In genomic region chr1:32993215-32993566, GRCh38 we compare ENCODE assay signal across 10 cellular contexts. TPM values are rescaled to one million over a fixed set of nuclear protein-coding genes. Genes with fewer than 3 reads are reported as not detected.
A peak's percentile ranks its signal among the peaks of the same experiment; 100 is the strongest.
DNase-seq lines count a peak whose midpoint lies in the region; ATAC-seq and TF ChIP-seq lines count a peak whose summit lies in the region.
"Had no signal": no experiment of that assay in that cellular context is flagged by ENCODE, and none has a peak within 500 bp of the region (broad histone marks: within the 10 kb centered on the region; RNA-seq: fewer than 3 reads in every experiment).

No MANE protein-coding gene starts in this region.

- H2AFZ ChIP-seq in PC-9 (no peak overlapping the region), fibroblast of lung (ENCODE audit: low read length) (no peak overlapping the region)

- no peak for TF ChIP-seq CTCF in PC-9 (conservative IDR thresholded peaks at IDR 0.05)
- no peak for TF ChIP-seq CTCF in fibroblast of lung (conservative IDR thresholded peaks at IDR 0.05 in 1 of 2, IDR thresholded peaks at IDR 0.05 in 1 of 2; ENCODE audit: low read depth in 1 of 2, low read length in 2 of 2)
- TF ChIP-seq CTCF in tibial artery (IDR thresholded peaks at IDR 0.05): no peak

- H3K36me3 ChIP-seq in PC-9 (ENCODE audit: low read depth): no peaks in the 10 kb centered on the region
- no peaks in the 10 kb centered on the region for H3K36me3 ChIP-seq in fibroblast of lung (ENCODE audit: control insufficient read depth, insufficient read depth, low read length)
- no peaks in the 10 kb centered on the region for H3K36me3 ChIP-seq in tibial artery

- no peaks in the 10 kb centered on the region for H3K9me3 Mint-ChIP-seq in activated naive CD4-positive, alpha-beta T cell treated with anti-CD3 and anti-CD28 coated beads, Interleukin-2, amount 50 U/mL, for 72 hours
- H3K9me3 Mint-ChIP-seq: natural killer cell had no signal

- H3K27ac Mint-ChIP-seq in activated naive CD4-positive, alpha-beta T cell treated with anti-CD3 and anti-CD28 coated beads, Interleukin-2, amount 50 U/mL, for 72 hours: peak overlapping the region; percentile 57 to 70

- intact Hi-C loops in PC-9 (cut with micrococcal nuclease; ENCODE audit: unreplicated experiment) (no loop called here), tibial artery (cut with DNase I; ENCODE audit: low total_unique reads) (no loop called here), left colon (cut with DNase I, micrococcal nuclease) (no loop called here)

- no peak overlapping the region for H3K4me3 ChIP-seq in PC-9
- no peak overlapping the region for H3K4me3 ChIP-seq in fibroblast of lung (replicated peaks in 1 of 4; ENCODE audit: control extremely low read depth in 1 of 4, insufficient read depth in 1 of 4, low read depth in 3 of 4, low read length in 4 of 4)
- H3K4me3 ChIP-seq in tibial artery: no peak overlapping the region

- POLR2A ChIA-PET in PC-9 (lab: Charles Lee; ENCODE audit: unreplicated experiment): interaction anchor here (0.6 kb wide), 1 partner anchor 24 kb away, joined by 3 read pairs; no protein-coding TSS in a partner anchor

- H3K9me3 ChIP-seq in PC-9 (ENCODE audit: insufficient read depth, low read depth): no peaks in the 10 kb centered on the region
- H3K9me3 ChIP-seq in fibroblast of lung (ENCODE audit: control insufficient read depth, insufficient read depth, low read depth, low read length): no peaks in the 10 kb centered on the region
- H3K9me3 ChIP-seq in tibial artery: no peaks in the 10 kb centered on the region

- ATAC-seq in activated naive CD4-positive, alpha-beta T cell treated with anti-CD3 and anti-CD28 coated beads, Interleukin-2, amount 50 U/mL, for 72 hours: no peak
- ATAC-seq in HG03280 (IDR thresholded peaks at IDR 0.05; ENCODE audit: unreplicated experiment) (no peak), left colon (no peak)

- H3K79me2 ChIP-seq in PC-9 (ENCODE audit: low read depth) (peaks cover 4% of the 10 kb centered on the region; the same call in 1 of the 2 replicates), fibroblast of lung (ENCODE audit: control insufficient read depth, insufficient read depth, low read length) (no peaks in the 10 kb centered on the region)

- no peak for DNase-seq in activated naive CD4-positive, alpha-beta T cell treated with anti-CD3 and anti-CD28 coated beads, Interleukin-2, amount 50 U/mL, for 72 hours (ENCODE audit: low spot score in 2 of 2)
- no peak for DNase-seq in activated naive CD4-positive, alpha-beta T cell (lab: John Stamatoyannopoulos, UW)
- DNase-seq in PC-9: no peak
- DNase-seq in fibroblast of lung (ENCODE audit: low read depth in 2 of 2): no peak
- no peak for DNase-seq in tibial artery
- no peak for DNase-seq in left colon
- DNase-seq in pons (ENCODE audit: low spot score): no peak
- DNase-seq: natural killer cell had no signal

- no peaks in the 10 kb centered on the region for H3K27me3 ChIP-seq in PC-9 (ENCODE audit: insufficient read depth, low read depth)
- H3K27me3 ChIP-seq in fibroblast of lung (ENCODE audit: control insufficient read depth, insufficient read depth, low read length): no peaks in the 10 kb centered on the region
- no peaks in the 10 kb centered on the region for H3K27me3 ChIP-seq in tibial artery

- H3K4me1 ChIP-seq in PC-9 (replicated peaks; ENCODE audit: insufficient read depth) (peaks cover 59% of the 10 kb centered on the region), fibroblast of lung (ENCODE audit: control insufficient read depth, extremely low read depth, insufficient read depth, low read length) (peaks cover 42% of the 10 kb centered on the region), tibial artery (peaks cover 0 to 76% (median 37%) of the 10 kb centered on the region in 4 donors)

- no TSS peak for BruUV-seq in PC-9 (replicated peaks; lab: Mats Ljungman, UMichigan)

- peak overlapping the region; percentile 68 for H3K4me2 ChIP-seq in PC-9
- H3K4me2 ChIP-seq in fibroblast of lung (ENCODE audit: extremely low read depth, insufficient read depth, low read length): no peak overlapping the region

- H4K20me1 ChIP-seq in PC-9 (ENCODE audit: insufficient read depth) (no peaks in the 10 kb centered on the region), fibroblast of lung (ENCODE audit: control insufficient read depth, extremely low read depth, insufficient read depth, low read length) (no peaks in the 10 kb centered on the region)

- H3K27ac ChIP-seq in PC-9 (peak overlapping the region; percentile 93), fibroblast of lung (ENCODE audit: insufficient read depth, low read length) (peak overlapping the region; percentile 78), tibial artery (peak overlapping the region; percentile 25 to 53)
- H3K27ac ChIP-seq: C4-2B had no signal

- CTCF ChIA-PET in PC-9 (lab: Charles Lee): interaction anchor here (1.7 kb wide), 1 partner anchor 14 kb away, joined by 8 read pairs; no protein-coding TSS in a partner anchor

- no peak overlapping the region for H3K9ac ChIP-seq in fibroblast of lung (ENCODE audit: insufficient read depth, low read length)

- H3F3A ChIP-seq in PC-9 (ENCODE audit: insufficient read depth, low read depth): peaks cover 60% of the 10 kb centered on the region

- peaks cover 0 to 5% of the 10 kb centered on the region in 2 donors for H3K36me3 Mint-ChIP-seq in activated naive CD4-positive, alpha-beta T cell treated with anti-CD3 and anti-CD28 coated beads, Interleukin-2, amount 50 U/mL, for 72 hours
- H3K36me3 Mint-ChIP-seq: natural killer cell had no signal

- H3K9me2 ChIP-seq in PC-9 (ENCODE audit: insufficient read depth): no peaks in the 10 kb centered on the region

RNA-seq across cellular contexts. Expression of gene RNF19B, which starts 28.6 kb away (rescaled TPM):
- 10 to 100 TPM; 11.5 to 31.6 TPM for total RNA-seq in activated naive CD4-positive, alpha-beta T cell treated with anti-CD3 and anti-CD28 coated beads, Interleukin-2, amount 50 U/mL, for 72 hours
- total RNA-seq in PC-9 (2021): 25.4 and 25.5 TPM in 2 replicates
- 12.3 and 15.4 TPM in 2 replicates for total RNA-seq in fibroblast of lung
- 10.1 and 11.3 TPM in 2 replicates for polyA plus RNA-seq in fibroblast of lung
- 6.9 and 9.4 TPM in 2 replicates for polyA plus RNA-seq in fibroblast of lung (2012)
- 9.0 and 9.3 TPM in 2 replicates for polyA minus RNA-seq in fibroblast of lung (ENCODE audit: low replicate concordance)
- 10 to 100 TPM; 64.1 to 77.3 TPM for total RNA-seq in left colon

RNA-seq across cellular contexts. Expression of gene AK2, which starts 43.5 kb away (rescaled TPM):
- 100 to 1,000 TPM; 257 to 425 TPM for total RNA-seq in activated naive CD4-positive, alpha-beta T cell treated with anti-CD3 and anti-CD28 coated beads, Interleukin-2, amount 50 U/mL, for 72 hours
- total RNA-seq in PC-9 (2021): 191 and 232 TPM in 2 replicates
- total RNA-seq in fibroblast of lung: 59.3 and 62.6 TPM in 2 replicates
- 141 and 155 TPM in 2 replicates for polyA plus RNA-seq in fibroblast of lung
- 112 and 129 TPM in 2 replicates for polyA plus RNA-seq in fibroblast of lung (2012)
- polyA minus RNA-seq in fibroblast of lung (ENCODE audit: low replicate concordance): 38.5 and 43.7 TPM in 2 replicates
- 100 to 1,000 TPM; 173 to 222 TPM for total RNA-seq in left colon

Comparison
In these comparisons a context has a peak if more than half of its experiments do, and no peak if none do; other contexts are left out.
1. H3K27ac ChIP-seq: peak in every context shown above with its lines; median percentile 93 in PC-9; 78 in fibroblast of lung; 39 in tibial artery.